ENCODE assay signal across 8 cellular contexts in genomic region chr10:79444243-79445119, GRCh38. TPM values are rescaled to one million over a fixed set of nuclear protein-coding genes. Genes with fewer than 3 reads are reported as not detected.
DNase-seq lines count a peak whose midpoint lies in the region; ATAC-seq and TF ChIP-seq lines count a peak whose summit lies in the region.

No MANE protein-coding gene starts in this region.

- no peaks in the 10 kb centered on the region for H3K79me1 ChIP-seq in trophoblast cell (ENCODE audit: low read length)

- H3K14ac ChIP-seq in trophoblast cell (ENCODE audit: low read length), result no peak overlapping the region

- H3K27me3 Mint-ChIP-seq in activated naive CD4-positive, alpha-beta T cell treated with anti-CD3 and anti-CD28 coated beads, Interleukin-2, amount 50 U/mL, for 24 hours, result no peaks in the 10 kb centered on the region

- H3K79me2 ChIP-seq in trophoblast cell (ENCODE audit: control insufficient read depth, insufficient read depth, low read length, poor library complexity), result no peaks in the 10 kb centered on the region

- no peaks in the 10 kb centered on the region for H3K9me3 Mint-ChIP-seq in activated naive CD4-positive, alpha-beta T cell treated with anti-CD3 and anti-CD28 coated beads, Interleukin-2, amount 50 U/mL, for 24 hours

- no peak overlapping the region for H2AK5ac ChIP-seq in trophoblast cell (ENCODE audit: low read length)

- no peak for TF ChIP-seq CTCF in RWPE2 (IDR thresholded peaks at IDR 0.05; ENCODE audit: poor library complexity, severe bottlenecking)

- intact Hi-C loops in cardiac septum (cut with DNase I), result loop anchor here (1.0 to 2.0 kb wide), 3 partner anchors 23 to 62 kb away; no protein-coding TSS in a partner anchor

- no peak overlapping the region for H3K4ac ChIP-seq in trophoblast cell (ENCODE audit: low read depth, low read length)

- H3K9ac ChIP-seq in trophoblast cell (ENCODE audit: low read length), result peak overlapping the region; percentile 1

- peak overlapping the region; percentile 62 for H3K27ac Mint-ChIP-seq in activated naive CD4-positive, alpha-beta T cell treated with anti-CD3 and anti-CD28 coated beads, Interleukin-2, amount 50 U/mL, for 24 hours

- no peak overlapping the region for H3K23ac ChIP-seq in trophoblast cell (ENCODE audit: low read length)

- H3K4me3 ChIP-seq in RWPE2 (ENCODE audit: severe bottlenecking) (peak overlapping the region; percentile 47), trophoblast cell (ENCODE audit: low read depth, low read length) (peak overlapping the region; percentile 74)

- H3K18ac ChIP-seq in trophoblast cell (ENCODE audit: low read length), result peak overlapping the region; percentile 10

- H3K27ac ChIP-seq in RWPE2 (ENCODE audit: poor library complexity, severe bottlenecking) (peak overlapping the region; percentile 2), trophoblast cell (ENCODE audit: low read depth, low read length) (no peak overlapping the region)

- H2AFZ ChIP-seq in trophoblast cell (ENCODE audit: insufficient read depth, low read length, poor library complexity), result no peak overlapping the region

- no peaks in the 10 kb centered on the region for H3K9me3 ChIP-seq in RWPE2 (ENCODE audit: severe bottlenecking)
- H3K9me3 ChIP-seq in trophoblast cell (ENCODE audit: insufficient read depth, low read depth, low read length), result peaks cover 5% of the 10 kb centered on the region

- H3K27me3 ChIP-seq in RWPE2 (ENCODE audit: insufficient read depth, poor library complexity, severe bottlenecking), result no peaks in the 10 kb centered on the region
- H3K27me3 ChIP-seq in trophoblast cell (ENCODE audit: insufficient read depth, low read length), result peaks cover 17% of the 10 kb centered on the region

- no peak overlapping the region for H4K12ac ChIP-seq in trophoblast cell (ENCODE audit: low read depth, low read length)

- WGBS in trophoblast cell (ENCODE audit: extremely low coverage, insufficient coverage, insufficient read length), result no CpG with 5 or more reads among the region's 44 CpGs

- peak overlapping the region; percentile 89 for H3K4me2 ChIP-seq in trophoblast cell (ENCODE audit: low read length)

- no peak overlapping the region for H2BK120ac ChIP-seq in trophoblast cell (ENCODE audit: insufficient read depth, low read length, poor library complexity)

- H3K36me3 ChIP-seq in RWPE2 (ENCODE audit: low read depth) (no peaks in the 10 kb centered on the region), trophoblast cell (ENCODE audit: control insufficient read depth in 1 of 2, insufficient read depth in 2 of 2, low read length in 2 of 2) (no peaks in the 10 kb centered on the region)

- no peak overlapping the region for H2BK12ac ChIP-seq in trophoblast cell (ENCODE audit: low read length)

- H3K36me3 Mint-ChIP-seq in activated naive CD4-positive, alpha-beta T cell treated with anti-CD3 and anti-CD28 coated beads, Interleukin-2, amount 50 U/mL, for 24 hours, result no peaks in the 10 kb centered on the region

- no peak overlapping the region for H2BK5ac ChIP-seq in trophoblast cell (ENCODE audit: low read depth, low read length, poor library complexity)

- ATAC-seq in HG03432 (IDR thresholded peaks at IDR 0.05; ENCODE audit: unreplicated experiment) (peak; percentile 30), RWPE2 (ENCODE audit: low read depth) (peak; percentile 12; the same call in 2 of the 3 replicates)

- no peak overlapping the region for H4K91ac ChIP-seq in trophoblast cell (ENCODE audit: low read depth, low read length)

- DNase-seq in AG20443 (ENCODE audit: low spot score) (peak; percentile 82), GM19238 (ENCODE audit: insufficient read length, low spot score) (peak; percentile 47), RWPE2 (ENCODE audit: low spot score) (peak; percentile 62), cardiac septum (ENCODE audit: low spot score) (peak; percentile 83), trophoblast cell (peak; percentile 12 to 22), amniotic stem cell (lab: John Stamatoyannopoulos, UW) (no peak)

- no peak overlapping the region for H4K8ac ChIP-seq in trophoblast cell (ENCODE audit: low read depth, low read length)

- peaks cover 11% of the 10 kb centered on the region for H3K4me1 ChIP-seq in RWPE2 (ENCODE audit: insufficient read depth, poor library complexity, severe bottlenecking)
- peaks cover 5 to 18% of the 10 kb centered on the region in 2 experiments for H3K4me1 ChIP-seq in trophoblast cell (ENCODE audit: control insufficient read depth in 1 of 2, insufficient read depth in 2 of 2, low read length in 2 of 2)

- H3K4me3 Mint-ChIP-seq in activated naive CD4-positive, alpha-beta T cell treated with anti-CD3 and anti-CD28 coated beads, Interleukin-2, amount 50 U/mL, for 24 hours, result peak overlapping the region; percentile 86

- H3K4me1 Mint-ChIP-seq in activated naive CD4-positive, alpha-beta T cell treated with anti-CD3 and anti-CD28 coated beads, Interleukin-2, amount 50 U/mL, for 24 hours, result peaks cover 22% of the 10 kb centered on the region

RNA-seq across cellular contexts. Expression of gene ZCCHC24, which starts 0.9 kb away (rescaled TPM):
- total RNA-seq in cardiac septum, result 56.6 TPM
- 2.8 and 3.0 TPM in 2 replicates for polyA plus RNA-seq in trophoblast cell (2013)
